11 cellular contexts compared by ENCODE assay signal in genomic region chr17:56902350-56902749, GRCh38. TPM values are rescaled to one million over a fixed set of nuclear protein-coding genes. Genes with fewer than 3 reads are reported as not detected.
DNase-seq lines count a peak whose midpoint lies in the region; TF ChIP-seq lines count a peak whose summit lies in the region.
"Had no signal": no experiment of that assay in that cellular context is flagged by ENCODE, and none has a peak within 500 bp of the region (broad histone marks: within the 10 kb centered on the region; RNA-seq: fewer than 3 reads in every experiment).

No MANE protein-coding gene starts in this region.

- H3K27me3 Mint-ChIP-seq in type B pancreatic cell = no peaks in the 10 kb centered on the region
- H3K27me3 Mint-ChIP-seq: activated naive CD8-positive, alpha-beta T cell treated with anti-CD3 and anti-CD28 coated beads, Interleukin-2, amount 10 ng/mL, durations not matched to agents 7 days and 5 days had no signal

- peak overlapping the region; percentile 71 for H3K27ac ChIP-seq in mammary epithelial cell (ENCODE audit: insufficient read depth, low read depth, low read length)
- H3K27ac ChIP-seq: upper lobe of right lung had no signal

- POLR2A ChIA-PET in HEK293T (lab: Yijun Ruan, JAX) = interaction anchor here (2.7 kb wide), 1 partner anchor 11 kb away, joined by 14 read pairs; the partner anchor contains the start of gene TRIM25

- no peak for TF ChIP-seq CTCF in mammary epithelial cell (conservative IDR thresholded peaks at IDR 0.05 in 1 of 2, IDR thresholded peaks at IDR 0.05 in 1 of 2; ENCODE audit: extremely low read depth in 1 of 2, insufficient read depth in 1 of 2, low read depth in 1 of 2, low read length in 2 of 2)
- no peak for TF ChIP-seq CTCF in type B pancreatic cell (conservative IDR thresholded peaks at IDR 0.05)

- H3K4me3 Mint-ChIP-seq in type B pancreatic cell = no peak overlapping the region
- H3K4me3 Mint-ChIP-seq: activated naive CD8-positive, alpha-beta T cell treated with anti-CD3 and anti-CD28 coated beads, Interleukin-2, amount 10 ng/mL, durations not matched to agents 7 days and 5 days had no signal

- peak overlapping the region; percentile 14 for H3K4me2 ChIP-seq in mammary epithelial cell (ENCODE audit: insufficient read depth, low read depth, low read length)

- peaks cover 62% of the 10 kb centered on the region for H3K36me3 Mint-ChIP-seq in type B pancreatic cell

- no peaks in the 10 kb centered on the region for H3K9me3 Mint-ChIP-seq in type B pancreatic cell
- H3K9me3 Mint-ChIP-seq: activated naive CD8-positive, alpha-beta T cell treated with anti-CD3 and anti-CD28 coated beads, Interleukin-2, amount 10 ng/mL, durations not matched to agents 7 days and 5 days had no signal

- no peak overlapping the region for H3K27ac Mint-ChIP-seq in type B pancreatic cell
- H3K27ac Mint-ChIP-seq: activated naive CD8-positive, alpha-beta T cell treated with anti-CD3 and anti-CD28 coated beads, Interleukin-2, amount 10 ng/mL, durations not matched to agents 7 days and 5 days had no signal

- H4K20me1 ChIP-seq in mammary epithelial cell (ENCODE audit: insufficient read depth, low read length) = no peaks in the 10 kb centered on the region

- CTCF ChIA-PET in mammary epithelial cell (lab: Charles Lee; ENCODE audit: low non-redundant PET) = interaction anchor here (0.6 kb wide), 1 partner anchor 75 kb away, joined by 3 read pairs; no protein-coding TSS in a partner anchor
- CTCF ChIA-PET in HEK293T (lab: Yijun Ruan, JAX) = no interaction called here

- H3K4me1 Mint-ChIP-seq in type B pancreatic cell (ENCODE audit: unreplicated experiment) = no peaks in the 10 kb centered on the region

- 30% methylated on average over 4 of the region's 4 CpGs for WGBS in mammary epithelial cell (ENCODE audit: low coverage, missing lambda C conversion rate)

- H3K27me3 ChIP-seq in mammary epithelial cell (ENCODE audit: insufficient read depth, low read length) = no peaks in the 10 kb centered on the region
- H3K27me3 ChIP-seq: upper lobe of right lung had no signal

- no peaks in the 10 kb centered on the region for H3K9me3 ChIP-seq in mammary epithelial cell (replicated peaks; ENCODE audit: insufficient read depth, low read length)
- H3K9me3 ChIP-seq: upper lobe of right lung had no signal

- TF ChIP-seq EP300 in Ishikawa (IDR thresholded peaks at IDR 0.05; ENCODE audit: borderline replicate concordance) = no peak

- no peak overlapping the region for H3K4me3 ChIP-seq in mammary epithelial cell (replicated peaks in 1 of 3; ENCODE audit: insufficient read depth in 1 of 3, low read depth in 2 of 3, low read length in 3 of 3)
- H3K4me3 ChIP-seq: upper lobe of right lung had no signal

- in situ Hi-C loops in mammary epithelial cell (cut with MboI; ENCODE audit: low sequenced_read_pairs in 2 of 2) = no loop called here

- DNase-seq in AG08395 (ENCODE audit: low spot score) (peak; percentile 67), mammary epithelial cell (peak; percentile 72), kidney tubule cell (ENCODE audit: low spot score) (peak; percentile 95), type B pancreatic cell (ENCODE audit: extremely low spot score, unreplicated experiment) (no peak), HEK293T (ENCODE audit: extremely low spot score) (no peak), hippocampal formation (lab: John Stamatoyannopoulos, UW) (no peak)
- no peak for DNase-seq in activated CD8-positive, alpha-beta memory T cell treated with anti-CD3 and anti-CD28 coated beads for 24 hours
- DNase-seq: activated naive CD8-positive, alpha-beta T cell treated with anti-CD3 and anti-CD28 coated beads, Interleukin-2, amount 10 ng/mL, durations not matched to agents 7 days and 5 days; NCI-H1694 treated with DMSO at 0.1 percent for 48 hours; upper lobe of right lung had no signal

- intact Hi-C loops in mammary epithelial cell (cut with micrococcal nuclease) = no loop called here

- no peak overlapping the region for H3K9ac ChIP-seq in mammary epithelial cell (ENCODE audit: insufficient read depth, low read length)

- no peak for TF ChIP-seq RAD21 in Ishikawa (IDR thresholded peaks at IDR 0.05; ENCODE audit: low read depth)

- dilution Hi-C loops in mammary epithelial cell (cut with HindIII; ENCODE audit: low sequenced_read_pairs) = loop anchor here (5.0 kb wide), 1 partner anchor 90 kb away; no protein-coding TSS in a partner anchor

- no TSS peak for BruUV-seq in mammary epithelial cell (replicated peaks; lab: Mats Ljungman, UMichigan)

- H2AFZ ChIP-seq in mammary epithelial cell (ENCODE audit: low read depth, low read length) = no peak overlapping the region

- H3K4me1 ChIP-seq in mammary epithelial cell (ENCODE audit: insufficient read depth, low read length) = peaks cover 15% of the 10 kb centered on the region

- H3K79me2 ChIP-seq in mammary epithelial cell (ENCODE audit: insufficient read depth, low read length) = peaks cover 35% of the 10 kb centered on the region

- H3K36me3 ChIP-seq in mammary epithelial cell (ENCODE audit: insufficient read depth, low read length) = peaks cover 39% of the 10 kb centered on the region

TF ChIP-seq in Ishikawa, 13 proteins besides CTCF, POLR2A, EP300 and RAD21:
- TF ChIP-seq TCF12 (IDR thresholded peaks at IDR 0.05; ENCODE audit: low read depth) (no peak), REST (IDR thresholded peaks at IDR 0.05; ENCODE audit: low read depth) (no peak), EGR1 (IDR thresholded peaks at IDR 0.05) (0 out of 2 replicates have a peak, but pooled peaks have one; percentile 29), TEAD4 (IDR thresholded peaks at IDR 0.05) (peak; percentile 82)

TF ChIP-seq in HEK293T, 16 proteins besides CTCF, POLR2A, EP300 and RAD21:
- TF ChIP-seq FOXK2 (IDR thresholded peaks at IDR 0.05) = no peak
- TF ChIP-seq LEF1 (IDR thresholded peaks at IDR 0.05; ENCODE audit: borderline replicate concordance) = no peak
- no peak for TF ChIP-seq SUZ12 (IDR thresholded peaks at IDR 0.05)
- TF ChIP-seq FOXM1 (IDR thresholded peaks at IDR 0.05; ENCODE audit: borderline replicate concordance) = no peak
- no peak for TF ChIP-seq L3MBTL2 (conservative IDR thresholded peaks at IDR 0.05)
- no peak for TF ChIP-seq HDGF (IDR thresholded peaks at IDR 0.05; ENCODE audit: borderline replicate concordance)
- no peak for TF ChIP-seq CTBP1 (IDR thresholded peaks at IDR 0.05; ENCODE audit: borderline replicate concordance)
- no peak for TF ChIP-seq NFRKB (IDR thresholded peaks at IDR 0.05)
- no peak for TF ChIP-seq ARNT (IDR thresholded peaks at IDR 0.05)
- TF ChIP-seq FOXA1 (IDR thresholded peaks at IDR 0.05) = no peak
- TF ChIP-seq BHLHE40 (IDR thresholded peaks at IDR 0.05; ENCODE audit: borderline replicate concordance) = no peak

RNA-seq across cellular contexts. Expression of gene TRIM25, which starts 11.5 kb away (rescaled TPM):
- total RNA-seq in mammary epithelial cell (10 to 100 TPM; 49.5 to 95.0 TPM), type B pancreatic cell (ENCODE audit: low replicate concordance) (43.4 and 46.7 TPM in 2 replicates)
- 34.9 TPM for polyA plus RNA-seq in mammary epithelial cell
- polyA minus RNA-seq in mammary epithelial cell = 57.2 TPM

RNA-seq across cellular contexts. Expression of gene COIL, which starts 58.5 kb away (rescaled TPM):
- total RNA-seq in mammary epithelial cell (10 to 100 TPM; 11.0 to 14.8 TPM), type B pancreatic cell (ENCODE audit: low replicate concordance) (23.3 and 26.5 TPM in 2 replicates)
- 6.2 TPM for polyA plus RNA-seq in mammary epithelial cell
- polyA minus RNA-seq in mammary epithelial cell = 4.6 TPM

Comparison
In these comparisons a context has a peak if more than half of its experiments do, and no peak if none do; other contexts are left out.
1. DNase-seq: peak in AG08395 (single experiment), mammary epithelial cell (single experiment) and kidney tubule cell (single experiment); none in type B pancreatic cell (single experiment), HEK293T (single experiment), activated CD8-positive, alpha-beta memory T cell treated with anti-CD3 and anti-CD28 coated beads for 24 hours (single experiment) and hippocampal formation (0 of 2).